Comparison of ENCODE assay signal across 20 cellular contexts in genomic region chr10:115049318-115049717, GRCh38. TPM values are rescaled to one million over a fixed set of nuclear protein-coding genes. Genes with fewer than 3 reads are reported as not detected.
DNase-seq lines count a peak whose midpoint lies in the region; ATAC-seq and TF ChIP-seq lines count a peak whose summit lies in the region.
"Had no signal": no experiment of that assay in that cellular context is flagged by ENCODE, and none has a peak within 500 bp of the region (broad histone marks: within the 10 kb centered on the region; RNA-seq: fewer than 3 reads in every experiment).

No MANE protein-coding gene starts in this region.

- no peak overlapping the region for H4K8ac ChIP-seq in mesendoderm (ENCODE audit: low read depth, low read length)

- no peak overlapping the region for H3K4me3 ChIP-seq in HEK293 (ENCODE audit: low read depth, low read length)
- H3K4me3 ChIP-seq in brain microvascular endothelial cell (ENCODE audit: low read depth, low read length) = no peak overlapping the region
- no peak overlapping the region for H3K4me3 ChIP-seq in mesendoderm (ENCODE audit: low read length)
- H3K4me3 ChIP-seq: GM23248, SJCRH30 had no signal

- DNase-seq in brain microvascular endothelial cell = no peak
- peak; percentile 42 for DNase-seq in mesendoderm
- no peak for DNase-seq in activated naive CD4-positive, alpha-beta T cell treated with anti-CD3 and anti-CD28 coated beads, Interleukin-2, amount 50 U/mL, for 72 hours (ENCODE audit: low spot score in 2 of 2)
- DNase-seq in foreskin keratinocyte = no peak
- DNase-seq: DMS 273 treated with DMSO at 0.1 percent for 48 hours, DND-41, GM23248, KG1, MV-4-11, NCI-H1417, NCI-H187, NCI-H2107, NCI-H2227 treated with DMSO at 0.1 percent for 48 hours, NCI-H510A treated with DMSO at 0.1 percent for 48 hours, NCI-H774, SJCRH30 had no signal

- H4K5ac ChIP-seq in mesendoderm (ENCODE audit: low read length) = no peak overlapping the region

- H3K36me3 ChIP-seq in HEK293 (ENCODE audit: control insufficient read depth in 2 of 2, insufficient read depth in 1 of 2, low read length in 2 of 2) (no peaks in the 10 kb centered on the region), brain microvascular endothelial cell (replicated peaks) (no peaks in the 10 kb centered on the region), mesendoderm (ENCODE audit: control insufficient read depth, insufficient read depth, low read length) (no peaks in the 10 kb centered on the region)
- H3K36me3 ChIP-seq: SJCRH30 had no signal

- H3K4me2 ChIP-seq in mesendoderm (ENCODE audit: low read length) = no peak overlapping the region

- TF ChIP-seq CTCF in HEK293 (tag by site-specific recombination; IDR thresholded peaks at IDR 0.05) = no peak
- TF ChIP-seq CTCF in brain microvascular endothelial cell (IDR thresholded peaks at IDR 0.05; ENCODE audit: low read depth, low read length, missing control alignments) = peak; percentile 18
- no peak for TF ChIP-seq CTCF in foreskin keratinocyte (conservative IDR thresholded peaks at IDR 0.05)

- H2BK15ac ChIP-seq in mesendoderm (replicated peaks; ENCODE audit: low read depth) = no peak overlapping the region

- no peak overlapping the region for H2BK5ac ChIP-seq in mesendoderm (ENCODE audit: low read length)

- no CpG with 5 or more reads among the region's 6 CpGs for WGBS in mesendoderm (ENCODE audit: extremely low coverage, insufficient coverage, low lambda C conversion rate)

- H3K27ac ChIP-seq in HEK293 (ENCODE audit: extremely low read depth, low read depth, low read length) (no peak overlapping the region), brain microvascular endothelial cell (no peak overlapping the region), mesendoderm (ENCODE audit: low read depth, low read length) (no peak overlapping the region), foreskin keratinocyte (no peak overlapping the region)
- H3K27ac ChIP-seq: GM23248, SJCRH30 had no signal

- no peak overlapping the region for H3K23ac ChIP-seq in mesendoderm (ENCODE audit: low read length)

- H3K27me3 ChIP-seq in brain microvascular endothelial cell (replicated peaks) (no peaks in the 10 kb centered on the region), mesendoderm (ENCODE audit: insufficient read depth, low read length, poor library complexity) (no peaks in the 10 kb centered on the region), foreskin keratinocyte (no peaks in the 10 kb centered on the region)
- H3K27me3 ChIP-seq: SJCRH30 had no signal

- no peak overlapping the region for H2BK120ac ChIP-seq in mesendoderm (ENCODE audit: low read depth, low read length)

- no peak overlapping the region for H3K56ac ChIP-seq in mesendoderm (ENCODE audit: low read length)

- no peak overlapping the region for H2AK5ac ChIP-seq in mesendoderm (ENCODE audit: low read length)

- POLR2A ChIA-PET in HEK293 (lab: Yijun Ruan, JAX) = no interaction called here

- no peaks in the 10 kb centered on the region for H3K36me3 Mint-ChIP-seq in activated naive CD4-positive, alpha-beta T cell treated with anti-CD3 and anti-CD28 coated beads, Interleukin-2, amount 50 U/mL, for 72 hours

- H3K4ac ChIP-seq in mesendoderm (ENCODE audit: low read depth, low read length) = no peak overlapping the region

- no peaks in the 10 kb centered on the region for H3K79me2 ChIP-seq in mesendoderm (ENCODE audit: control insufficient read depth, insufficient read depth, low read length)

- no peaks in the 10 kb centered on the region for H3K9me3 ChIP-seq in HEK293 (ENCODE audit: control insufficient read depth, insufficient read depth, low read depth, low read length)
- H3K9me3 ChIP-seq: SJCRH30 had no signal

- in situ Hi-C loops in brain microvascular endothelial cell (cut with HindIII; ENCODE audit: low pct_ligation_motif_present, low sequenced_read_pairs) = no loop called here

- H3K9me3 Mint-ChIP-seq in activated naive CD4-positive, alpha-beta T cell treated with anti-CD3 and anti-CD28 coated beads, Interleukin-2, amount 50 U/mL, for 72 hours = no peaks in the 10 kb centered on the region

- H3K9ac ChIP-seq in mesendoderm (ENCODE audit: low read length) = no peak overlapping the region
- H3K9ac ChIP-seq: GM23248 had no signal

- H3K4me1 ChIP-seq in HEK293 (ENCODE audit: control insufficient read depth, insufficient read depth, low read length) (no peaks in the 10 kb centered on the region), mesendoderm (ENCODE audit: control insufficient read depth, low read depth, low read length) (peaks cover 4% of the 10 kb centered on the region), foreskin keratinocyte (no peaks in the 10 kb centered on the region)

- no peak for ATAC-seq in GM19452 (IDR thresholded peaks at IDR 0.05; ENCODE audit: unreplicated experiment)
- ATAC-seq in GM18517 (IDR thresholded peaks at IDR 0.05; ENCODE audit: unreplicated experiment) = no peak
- ATAC-seq in activated naive CD4-positive, alpha-beta T cell treated with anti-CD3 and anti-CD28 coated beads, Interleukin-2, amount 50 U/mL, for 72 hours = no peak
- ATAC-seq in foreskin keratinocyte = no peak

- no peaks in the 10 kb centered on the region for H3K79me1 ChIP-seq in mesendoderm (ENCODE audit: low read length)

- no peak overlapping the region for H3K27ac Mint-ChIP-seq in activated naive CD4-positive, alpha-beta T cell treated with anti-CD3 and anti-CD28 coated beads, Interleukin-2, amount 50 U/mL, for 72 hours

- CTCF ChIA-PET in HEK293 (lab: Yijun Ruan, JAX) = interaction anchor here (0.7 to 1.3 kb wide), 3 partner anchors 40 to 172 kb away, joined by 3 to 4 read pairs (median 4); no protein-coding TSS in a partner anchor

- peak overlapping the region; percentile 60 for H3K18ac ChIP-seq in mesendoderm (ENCODE audit: low read length)

TF ChIP-seq in HEK293, 187 proteins besides CTCF, POLR2A, EP300 and RAD21:
- TF ChIP-seq ZFHX2 (tag by site-specific recombination; conservative IDR thresholded peaks at IDR 0.05) = 0 out of 2 replicates have a peak, but pooled peaks have one; percentile 21
- TF ChIP-seq ZNF416 (tag by site-specific recombination; IDR thresholded peaks at IDR 0.05) = no peak

RNA-seq across cellular contexts. Expression of gene ATRNL1, which starts 43.8 kb away (rescaled TPM):
- 5.6 TPM for polyA plus RNA-seq in mesendoderm (2013, experiment 1 of 2)
- polyA plus RNA-seq in mesendoderm (2013, experiment 2 of 2) = 4.7 TPM
- under 1 TPM in 1 of 2 donors, not detected in 1; 0.62 TPM for total RNA-seq in activated naive CD4-positive, alpha-beta T cell treated with anti-CD3 and anti-CD28 coated beads, Interleukin-2, amount 50 U/mL, for 72 hours
- total RNA-seq in foreskin keratinocyte = 0.07 TPM in 1 of 2 replicates, not detected in the other
- polyA plus RNA-seq in foreskin keratinocyte = 0.04 TPM in 1 of 2 replicates, not detected in the other
- total RNA-seq: GM23248, HT-29 had no signal
- polyA plus RNA-seq: GM23248 had no signal
